In genomic region chr12:50387972-50388478, GRCh38 we compare ENCODE assay signal across 1 cellular context.
TF ChIP-seq lines count a peak whose summit lies in the region.

No MANE protein-coding gene starts in this region.

TF ChIP-seq in K562, 482 proteins besides CTCF, POLR2A, EP300 and RAD21:
- TF ChIP-seq HEY1 (CRISPR knock-in tag; IDR thresholded peaks at IDR 0.05; ENCODE audit: borderline replicate concordance) (no peak), PKNOX1 (IDR thresholded peaks at IDR 0.05) (peak; percentile 91), ESRRA (IDR thresholded peaks at IDR 0.05; ENCODE audit: borderline replicate concordance, low read depth) (peak; percentile 84), BCOR (IDR thresholded peaks at IDR 0.05) (no peak), CTBP1 (IDR thresholded peaks at IDR 0.05; ENCODE audit: borderline replicate concordance) (no peak)
- TF ChIP-seq, protein P1, sequence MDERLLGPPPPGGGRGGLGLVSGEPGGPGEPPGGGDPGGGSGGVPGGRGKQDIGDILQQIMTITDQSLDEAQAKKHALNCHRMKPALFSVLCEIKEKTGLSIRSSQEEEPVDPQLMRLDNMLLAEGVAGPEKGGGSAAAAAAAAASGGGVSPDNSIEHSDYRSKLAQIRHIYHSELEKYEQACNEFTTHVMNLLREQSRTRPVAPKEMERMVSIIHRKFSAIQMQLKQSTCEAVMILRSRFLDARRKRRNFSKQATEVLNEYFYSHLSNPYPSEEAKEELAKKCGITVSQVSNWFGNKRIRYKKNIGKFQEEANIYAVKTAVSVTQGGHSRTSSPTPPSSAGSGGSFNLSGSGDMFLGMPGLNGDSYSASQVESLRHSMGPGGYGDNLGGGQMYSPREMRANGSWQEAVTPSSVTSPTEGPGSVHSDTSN (CRISPR knock-in tag; IDR thresholded peaks at IDR 0.05; ENCODE audit: low read depth), result no peak
- TF ChIP-seq, protein P1 (tag; conservative IDR thresholded peaks at IDR 0.05; ENCODE audit: low read depth), result peak; percentile 42
